ENCODE assay signal across 9 cellular contexts in genomic region chr7:21767300-21767900, GRCh38.
DNase-seq lines count a peak whose midpoint lies in the region; ATAC-seq, FAIRE-seq and TF ChIP-seq lines count a peak whose summit lies in the region.
"Had no signal": no experiment of that assay in that cellular context is flagged by ENCODE, and none has a peak within 500 bp of the region (broad histone marks: within the 10 kb centered on the region; RNA-seq: fewer than 3 reads in every experiment).

No MANE protein-coding gene starts in this region.

- H3K4me3 ChIP-seq in MM.1S (ENCODE audit: low read length) (no peak overlapping the region), cardiac fibroblast (replicated peaks in 1 of 2; ENCODE audit: low read depth in 2 of 2, low read length in 2 of 2) (no peak overlapping the region)

- no peaks in the 10 kb centered on the region for H3K79me2 ChIP-seq in MM.1S (ENCODE audit: low read length)

- peak; percentile 84 for ATAC-seq in activated CD4-positive, alpha-beta T cell treated with anti-CD3 and anti-CD28 coated beads for 36 hours
- ATAC-seq in left lobe of liver: peak; percentile 100

- TF ChIP-seq CTCF in MM.1S (IDR thresholded peaks at IDR 0.05; ENCODE audit: low read length): peak; percentile 97
- TF ChIP-seq CTCF in cardiac fibroblast (IDR thresholded peaks at IDR 0.05; ENCODE audit: low read depth, low read length): peak; percentile 73

- H3K9me2 ChIP-seq in MM.1S (replicated peaks; ENCODE audit: insufficient read depth, low read length): no peaks in the 10 kb centered on the region

- H3K27ac ChIP-seq in MM.1S (ENCODE audit: low read length): no peak overlapping the region

- no peaks in the 10 kb centered on the region for H4K20me1 ChIP-seq in MM.1S (ENCODE audit: insufficient read depth, low read length)

- no peak overlapping the region for H2AFZ ChIP-seq in MM.1S (ENCODE audit: low read length)

- no peak overlapping the region for H3K4me2 ChIP-seq in MM.1S (ENCODE audit: low read depth, low read length)

- peaks cover 15% of the 10 kb centered on the region for H3K27me3 ChIP-seq in MM.1S (replicated peaks; ENCODE audit: insufficient read depth, low read length)

- POLR2A ChIA-PET in activated CD4-positive, alpha-beta T cell treated with anti-CD3 and anti-CD28 coated beads for 36 hours (lab: Charles Lee): no interaction called here

- no peak overlapping the region for H3K27ac Mint-ChIP-seq in activated CD4-positive, alpha-beta T cell treated with anti-CD3 and anti-CD28 coated beads for 36 hours

- peaks cover 14% of the 10 kb centered on the region for H3K4me1 Mint-ChIP-seq in activated CD4-positive, alpha-beta T cell treated with anti-CD3 and anti-CD28 coated beads for 36 hours
- H3K4me1 Mint-ChIP-seq: CD4-positive, alpha-beta memory T cell had no signal

- H3F3A ChIP-seq in MM.1S (ENCODE audit: insufficient read depth, low read length): 0 out of 2 replicates have a peak, but pooled peaks cover 9% of the 10 kb centered on the region

- intact Hi-C loops in activated CD4-positive, alpha-beta T cell treated with anti-CD3 and anti-CD28 coated beads for 36 hours (cut with DNase I, micrococcal nuclease): loop anchor here (1.0 to 5.0 kb wide), 6 partner anchors 190 to 990 kb away; no protein-coding TSS in a partner anchor

- no peak overlapping the region for H3K9ac ChIP-seq in MM.1S (ENCODE audit: low read length)

- no peaks in the 10 kb centered on the region for H3K36me3 ChIP-seq in MM.1S (replicated peaks; ENCODE audit: insufficient read depth, low read length)

- peaks cover 16% of the 10 kb centered on the region for H3K4me1 ChIP-seq in MM.1S (ENCODE audit: low read length)

- H3K9me3 ChIP-seq in MM.1S (replicated peaks; ENCODE audit: insufficient read depth, low read length): no peaks in the 10 kb centered on the region

- no peaks in the 10 kb centered on the region for H3K36me3 Mint-ChIP-seq in activated CD4-positive, alpha-beta T cell treated with anti-CD3 and anti-CD28 coated beads for 36 hours (ENCODE audit: low read depth)
- H3K36me3 Mint-ChIP-seq: CD4-positive, alpha-beta memory T cell had no signal

- no peaks in the 10 kb centered on the region for H3K27me3 Mint-ChIP-seq in activated CD4-positive, alpha-beta T cell treated with anti-CD3 and anti-CD28 coated beads for 36 hours

- CTCF ChIA-PET in activated CD4-positive, alpha-beta T cell treated with anti-CD3 and anti-CD28 coated beads for 36 hours (lab: Charles Lee): interaction anchor here (0.6 to 1.4 kb wide), 10 partner anchors 13 to 991 kb away, joined by 3 to 5 read pairs (median 3); partner anchors contain the start of gene CDCA7L

- H3K4me3 Mint-ChIP-seq in activated CD4-positive, alpha-beta T cell treated with anti-CD3 and anti-CD28 coated beads for 36 hours: no peak overlapping the region
- H3K4me3 Mint-ChIP-seq: CD4-positive, alpha-beta memory T cell had no signal

- peak; percentile 49 for DNase-seq in activated CD4-positive, alpha-beta T cell treated with anti-CD3 and anti-CD28 coated beads for 36 hours
- no peak for DNase-seq in activated CD4-positive, alpha-beta T cell treated with anti-CD3 and anti-CD28 coated beads for 4 hours
- DNase-seq in HCEC 1CT: peak; percentile 60
- DNase-seq in MM.1S: peak; percentile 94
- peak; percentile 68 for DNase-seq in RCC 7860 (ENCODE audit: low spot score)
- peak; percentile 21 to 89 for DNase-seq in cardiac fibroblast (ENCODE audit: low read depth in 2 of 2)
- DNase-seq in left lobe of liver (ENCODE audit: low spot score): peak; percentile 65
- DNase-seq in activated CD4-positive, CD25-positive, alpha-beta regulatory T cell treated with anti-CD3 and anti-CD28 coated beads, Interleukin-2, amount 50 U/mL, for 72 hours: no peak

- no peaks in the 10 kb centered on the region for H3K9me3 Mint-ChIP-seq in activated CD4-positive, alpha-beta T cell treated with anti-CD3 and anti-CD28 coated beads for 36 hours (ENCODE audit: low read depth)
- H3K9me3 Mint-ChIP-seq: CD4-positive, alpha-beta memory T cell had no signal

- peak; percentile 82 for FAIRE-seq in RCC 7860 (lab: Jason Lieb, UNC)

Comparison
In these comparisons a context has a peak if more than half of its experiments do, and no peak if none do; other contexts are left out.
1. DNase-seq: peak in activated CD4-positive, alpha-beta T cell treated with anti-CD3 and anti-CD28 coated beads for 36 hours (single experiment), HCEC 1CT (single experiment), MM.1S (single experiment), RCC 7860 (single experiment), cardiac fibroblast (2 of 2) and left lobe of liver (single experiment); none in activated CD4-positive, alpha-beta T cell treated with anti-CD3 and anti-CD28 coated beads for 4 hours (0 of 2) and activated CD4-positive, CD25-positive, alpha-beta regulatory T cell treated with anti-CD3 and anti-CD28 coated beads, Interleukin-2, amount 50 U/mL, for 72 hours (single experiment).